9 cellular contexts compared by ENCODE assay signal in the genomic region with DNA sequence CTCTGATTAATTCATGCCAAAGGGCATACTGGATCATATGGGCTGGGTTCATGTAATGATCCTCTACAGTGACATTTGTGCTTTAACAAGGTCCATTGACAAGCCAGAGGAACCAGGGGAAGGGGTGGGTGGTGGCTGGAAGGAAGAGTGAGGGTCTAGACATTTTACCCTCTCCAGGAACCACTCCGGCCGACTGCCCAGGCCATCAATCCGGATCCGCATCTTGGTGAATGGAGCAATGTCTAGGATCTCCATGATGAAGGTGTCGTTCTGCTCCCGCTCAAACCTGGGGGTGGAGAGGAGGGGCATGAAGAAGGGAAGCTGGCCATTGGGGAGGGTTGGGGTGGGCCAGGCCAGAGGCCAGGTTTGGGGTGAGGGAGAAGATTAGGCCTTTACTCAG.
"Had no signal": no experiment of that assay in that cellular context is flagged by ENCODE, and none has a peak within 500 bp of the region (broad histone marks: within the 10 kb centered on the region; RNA-seq: fewer than 3 reads in every experiment).

No MANE protein-coding gene starts in this region.

- H3K4me3 Mint-ChIP-seq: GM23338, H9, HFFc6 had no signal

- H3K9ac ChIP-seq: GM23248 had no signal

- ATAC-seq: GM23338, HCT116 had no signal

- H2AFZ ChIP-seq: GM23248, GM23338 had no signal

- H3K4me3 ChIP-seq: GM23248, GM23338, HAP-1 had no signal

- H3K4me2 ChIP-seq: GM23338 had no signal

- H3K9me3 Mint-ChIP-seq: GM23338, H9 had no signal

- H3K4me1 Mint-ChIP-seq: GM23338, H9 had no signal

- H3K27ac Mint-ChIP-seq: GM23338, H9, HFFc6 had no signal

- H3K36me3 ChIP-seq: HAP-1 had no signal

- H3K4me1 ChIP-seq: HAP-1 had no signal

- DNase-seq: GM23248, GOT3, H7, H9, HCEC 1CT, HFFc6 had no signal

- H3K9me3 ChIP-seq: HAP-1 had no signal

- H3K27ac ChIP-seq: GM23248 had no signal
